33 cellular contexts compared by ENCODE assay signal in genomic region chr6:126253421-126253820, GRCh38.
"Had no signal": no experiment of that assay in that cellular context is flagged by ENCODE, and none has a peak within 500 bp of the region (broad histone marks: within the 10 kb centered on the region; RNA-seq: fewer than 3 reads in every experiment).

No MANE protein-coding gene starts in this region.

- H3K4me3 ChIP-seq: cardiac muscle cell, PC-9 had no signal

- H3K9me3 Mint-ChIP-seq: activated T-helper 17 cell treated with anti-CD3 and anti-CD28 coated beads, Interleukin-2, amount 50 U/mL, for 72 hours; T-helper 1 cell treated with Interleukin-12 subunit alpha and Interleukin-12 subunit beta and Interleukin-4 antibody, amounts not matched to agents 30 μg/mL and 1 μg/mL, for 36 hours had no signal

- H3K27ac ChIP-seq: brain microvascular endothelial cell, cardiac muscle cell, PC-9 had no signal

- H3K36me3 Mint-ChIP-seq: activated CD8-positive, alpha-beta memory T cell treated with anti-CD3 and anti-CD28 coated beads, Interleukin-2, amount 10 ng/mL, durations not matched to agents 7 days and 5 days; WTC11 had no signal

- H3K27ac Mint-ChIP-seq: activated CD4-positive, alpha-beta memory T cell treated with anti-CD3 and anti-CD28 coated beads, Interleukin-2, amount 10 ng/mL, durations not matched to agents 7 days and 5 days; activated CD8-positive, alpha-beta memory T cell treated with anti-CD3 and anti-CD28 coated beads, Interleukin-2, amount 10 ng/mL, durations not matched to agents 7 days and 5 days; activated naive CD8-positive, alpha-beta T cell treated with anti-CD3 and anti-CD28 coated beads for 36 hours; activated T-helper 17 cell treated with anti-CD3 and anti-CD28 coated beads, Interleukin-2, amount 50 U/mL, for 72 hours; T-helper 1 cell treated with Interleukin-12 subunit alpha and Interleukin-12 subunit beta and Interleukin-4 antibody, amounts not matched to agents 30 μg/mL and 1 μg/mL, for 36 hours; T-helper 2 cell treated with Interferon-gamma antibody and Interleukin-4, amounts not matched to agents 5 μg/mL and 100 μg/mL, for 36 hours; WTC11 had no signal

- H3K36me3 ChIP-seq: brain microvascular endothelial cell, cardiac muscle cell had no signal

- DNase-seq: activated CD4-positive, alpha-beta memory T cell treated with anti-CD3 and anti-CD28 coated beads, Interleukin-2, amount 10 ng/mL, durations not matched to agents 7 days and 5 days; activated CD4-positive, alpha-beta T cell treated with anti-CD3 and anti-CD28 coated beads for 4 hours; activated CD4-positive, alpha-beta T cell treated with anti-CD3 and anti-CD28 coated beads, Interleukin-2, amount 50 U/mL, for 1 hour; activated CD8-positive, alpha-beta memory T cell treated with anti-CD3 and anti-CD28 coated beads for 24 hours; activated CD8-positive, alpha-beta memory T cell treated with anti-CD3 and anti-CD28 coated beads, Interleukin-2, amount 10 ng/mL, durations not matched to agents 7 days and 5 days; activated CD8-positive, alpha-beta memory T cell treated with anti-CD3 and anti-CD28 coated beads, Interleukin-2, amount 50 U/mL, for 48 hours; activated effector memory CD4-positive, alpha-beta T cell treated with anti-CD3 and anti-CD28 coated beads, Interleukin-2, amount 50 U/mL, for 16 hours; activated naive CD4-positive, alpha-beta T cell; activated naive CD4-positive, alpha-beta T cell treated with anti-CD3 and anti-CD28 coated beads, Interleukin-2, amount 50 U/mL, for 16 hours; activated naive CD8-positive, alpha-beta T cell treated with anti-CD3 and anti-CD28 coated beads for 36 hours; activated T-cell treated with anti-CD3 and anti-CD28 coated beads, Interleukin-2, amount 50 U/mL, for 48 hours; amniotic stem cell; aorta; brain microvascular endothelial cell; MM.1S; MV-4-11; NCI-H1092; NCI-H1436 treated with DMSO at 0.1 percent for 48 hours; NCI-H1694 treated with DMSO at 0.1 percent for 48 hours; NCI-H2029; NCI-H345; NCI-H524 treated with DMSO at 0.1 percent for 48 hours; NCI-H748 treated with DMSO at 0.1 percent for 48 hours; NK-92 treated with Interleukin-12 subunit alpha and Interleukin-12 subunit beta, amount 100 ng/mL, for 24 hours; PC-9; Right ventricle myocardium superior had no signal

- H3K4me3 Mint-ChIP-seq: activated CD4-positive, alpha-beta memory T cell treated with anti-CD3 and anti-CD28 coated beads, Interleukin-2, amount 10 ng/mL, durations not matched to agents 7 days and 5 days; activated CD8-positive, alpha-beta memory T cell treated with anti-CD3 and anti-CD28 coated beads, Interleukin-2, amount 10 ng/mL, durations not matched to agents 7 days and 5 days; activated naive CD8-positive, alpha-beta T cell treated with anti-CD3 and anti-CD28 coated beads for 36 hours; activated T-helper 17 cell treated with anti-CD3 and anti-CD28 coated beads, Interleukin-2, amount 50 U/mL, for 72 hours; central memory CD8-positive, alpha-beta T cell; T-helper 1 cell treated with Interleukin-12 subunit alpha and Interleukin-12 subunit beta and Interleukin-4 antibody, amounts not matched to agents 30 μg/mL and 1 μg/mL, for 36 hours; T-helper 2 cell treated with Interferon-gamma antibody and Interleukin-4, amounts not matched to agents 5 μg/mL and 100 μg/mL, for 36 hours; WTC11 had no signal

- H3K4me1 Mint-ChIP-seq: activated CD4-positive, alpha-beta memory T cell treated with anti-CD3 and anti-CD28 coated beads, Interleukin-2, amount 10 ng/mL, durations not matched to agents 7 days and 5 days; activated CD8-positive, alpha-beta memory T cell treated with anti-CD3 and anti-CD28 coated beads, Interleukin-2, amount 10 ng/mL, durations not matched to agents 7 days and 5 days; activated naive CD8-positive, alpha-beta T cell treated with anti-CD3 and anti-CD28 coated beads for 36 hours; activated T-helper 17 cell treated with anti-CD3 and anti-CD28 coated beads, Interleukin-2, amount 50 U/mL, for 72 hours; central memory CD8-positive, alpha-beta T cell had no signal

- ATAC-seq: activated CD4-positive, CD25-positive, alpha-beta regulatory T cell treated with anti-CD3 and anti-CD28 coated beads, Interleukin-2, amount 50 U/mL, for 24 hours; activated CD8-positive, alpha-beta memory T cell treated with anti-CD3 and anti-CD28 coated beads, Interleukin-2, amount 10 ng/mL, durations not matched to agents 7 days and 5 days; activated T-helper 17 cell treated with anti-CD3 and anti-CD28 coated beads, Interleukin-2, amount 50 U/mL, for 72 hours; WTC11 had no signal

- H3K27me3 ChIP-seq: brain microvascular endothelial cell, cardiac muscle cell had no signal

- H3K27me3 Mint-ChIP-seq: activated CD4-positive, alpha-beta memory T cell treated with anti-CD3 and anti-CD28 coated beads, Interleukin-2, amount 10 ng/mL, durations not matched to agents 7 days and 5 days; activated CD8-positive, alpha-beta memory T cell treated with anti-CD3 and anti-CD28 coated beads, Interleukin-2, amount 10 ng/mL, durations not matched to agents 7 days and 5 days; activated naive CD8-positive, alpha-beta T cell treated with anti-CD3 and anti-CD28 coated beads for 36 hours; activated T-helper 17 cell treated with anti-CD3 and anti-CD28 coated beads, Interleukin-2, amount 50 U/mL, for 72 hours; central memory CD8-positive, alpha-beta T cell had no signal

- H3K4me2 ChIP-seq: PC-9 had no signal

- H2AFZ ChIP-seq: PC-9 had no signal
